ENCODE assay signal across 18 cellular contexts in the genomic region with DNA sequence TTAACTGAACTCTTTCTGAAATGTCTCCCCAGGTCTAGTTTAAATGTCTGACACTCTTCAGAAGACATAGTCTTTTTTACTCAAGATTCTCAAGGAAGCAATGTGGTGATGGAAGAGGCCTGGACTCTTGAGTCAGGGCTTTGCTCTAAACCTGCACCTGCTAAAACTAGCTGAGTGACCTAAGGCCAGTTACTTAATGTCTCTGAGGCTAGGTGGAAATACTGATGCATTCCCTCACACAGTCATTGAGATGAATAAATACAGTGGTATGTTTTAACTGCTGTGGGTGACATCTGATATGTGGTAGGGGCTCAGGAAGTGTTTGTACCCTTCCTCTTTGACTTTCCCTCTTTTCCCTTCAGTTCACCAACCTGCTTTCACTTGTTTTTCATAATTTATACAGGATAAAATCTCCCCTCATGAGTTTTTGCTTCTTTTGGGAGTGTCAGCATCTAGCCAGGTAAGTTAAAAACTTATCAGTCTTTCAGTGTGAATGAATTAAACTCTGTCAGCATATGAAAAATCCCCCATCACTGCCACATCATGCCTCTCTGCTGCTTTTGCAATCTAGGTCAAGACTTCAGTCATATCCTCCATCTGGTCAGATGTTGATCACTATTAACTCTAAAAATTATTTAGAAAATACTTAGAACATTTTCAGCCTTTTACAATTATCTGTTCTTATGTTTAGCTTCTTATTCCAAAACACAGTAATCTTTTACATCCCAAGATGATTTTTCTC.
DNase-seq lines count a peak whose midpoint lies in the region; ATAC-seq and TF ChIP-seq lines count a peak whose summit lies in the region.
"Had no signal": no experiment of that assay in that cellular context is flagged by ENCODE, and none has a peak within 500 bp of the region (broad histone marks: within the 10 kb centered on the region; RNA-seq: fewer than 3 reads in every experiment).

No MANE protein-coding gene starts in this region.

- no peak overlapping the region for H3K4me2 ChIP-seq in smooth muscle cell

- H3K4me1 ChIP-seq in smooth muscle cell (ENCODE audit: low read depth) (no peaks in the 10 kb centered on the region), testis (no peaks in the 10 kb centered on the region)
- H3K4me1 ChIP-seq: HAP-1 had no signal

- peak overlapping the region; percentile 8 for H3K27ac Mint-ChIP-seq in activated CD4-positive, alpha-beta T cell treated with anti-CD3 and anti-CD28 coated beads for 36 hours
- H3K27ac Mint-ChIP-seq in activated T-helper 17 cell treated with anti-CD3 and anti-CD28 coated beads, Interleukin-2, amount 50 U/mL, for 72 hours = peak overlapping the region; percentile 76

- H3F3A ChIP-seq in smooth muscle cell (ENCODE audit: low read depth) = no peaks in the 10 kb centered on the region

- POLR2A ChIA-PET in activated CD4-positive, alpha-beta T cell treated with anti-CD3 and anti-CD28 coated beads for 36 hours (lab: Charles Lee) = interaction anchor here (1.2 kb wide), 1 partner anchor 11 kb away, joined by 3 read pairs; no protein-coding TSS in a partner anchor

- DNase-seq in activated CD4-positive, alpha-beta T cell treated with anti-CD3 and anti-CD28 coated beads for 36 hours = no peak
- DNase-seq in activated CD4-positive, alpha-beta T cell treated with anti-CD3 and anti-CD28 coated beads for 48 hours = no peak
- peak; percentile 33 for DNase-seq in Daoy (ENCODE audit: low read depth)
- no peak for DNase-seq in smooth muscle cell (lab: John Stamatoyannopoulos, UW; ENCODE audit: unreplicated experiment)
- no peak for DNase-seq in left ventricle myocardium superior
- no peak for DNase-seq in COLO668 (lab: John Stamatoyannopoulos, UW; ENCODE audit: unreplicated experiment)
- no peak for DNase-seq in testis
- DNase-seq: 8988T; CD4-positive, alpha-beta memory T cell; DMS79; NCI-H187; NCI-H446; NCI-H69; NK-92 treated with Interleukin-12 subunit alpha and Interleukin-12 subunit beta, amount 100 ng/mL, for 24 hours; OCI-M1 had no signal

- H3K36me3 ChIP-seq in smooth muscle cell (ENCODE audit: low read depth) = no peaks in the 10 kb centered on the region
- H3K36me3 ChIP-seq in testis (ENCODE audit: low read depth, missing control alignments) = no peaks in the 10 kb centered on the region
- H3K36me3 ChIP-seq: HAP-1 had no signal

- no peaks in the 10 kb centered on the region for H3K9me3 Mint-ChIP-seq in activated CD4-positive, alpha-beta T cell treated with anti-CD3 and anti-CD28 coated beads for 36 hours (ENCODE audit: low read depth)
- peaks cover 9% of the 10 kb centered on the region for H3K9me3 Mint-ChIP-seq in activated T-helper 17 cell treated with anti-CD3 and anti-CD28 coated beads, Interleukin-2, amount 50 U/mL, for 72 hours

- CTCF ChIA-PET in activated CD4-positive, alpha-beta T cell treated with anti-CD3 and anti-CD28 coated beads for 36 hours (lab: Charles Lee) = interaction anchor here (0.5 to 5.7 kb wide), 5 partner anchors 10 to 1149 kb away, joined by 3 to 35 read pairs (median 3); no protein-coding TSS in a partner anchor

- no peak overlapping the region for H3K4me3 ChIP-seq in smooth muscle cell
- no peak overlapping the region for H3K4me3 ChIP-seq in testis
- H3K4me3 ChIP-seq: HAP-1 had no signal

- no peaks in the 10 kb centered on the region for H3K36me3 Mint-ChIP-seq in activated CD4-positive, alpha-beta T cell treated with anti-CD3 and anti-CD28 coated beads for 36 hours (ENCODE audit: low read depth)
- H3K36me3 Mint-ChIP-seq in activated T-helper 17 cell treated with anti-CD3 and anti-CD28 coated beads, Interleukin-2, amount 50 U/mL, for 72 hours (ENCODE audit: low read depth) = no peaks in the 10 kb centered on the region
- H3K36me3 Mint-ChIP-seq: CD4-positive, alpha-beta memory T cell had no signal

- TF ChIP-seq POLR2A in testis (IDR thresholded peaks at IDR 0.05) = no peak

- no peak overlapping the region for H2AFZ ChIP-seq in smooth muscle cell (ENCODE audit: low read depth)

- H3K79me2 ChIP-seq in smooth muscle cell (ENCODE audit: low read depth) = no peaks in the 10 kb centered on the region

- no peak overlapping the region for H3K4me3 Mint-ChIP-seq in activated CD4-positive, alpha-beta T cell treated with anti-CD3 and anti-CD28 coated beads for 36 hours
- peak overlapping the region; percentile 29 for H3K4me3 Mint-ChIP-seq in activated T-helper 17 cell treated with anti-CD3 and anti-CD28 coated beads, Interleukin-2, amount 50 U/mL, for 72 hours
- H3K4me3 Mint-ChIP-seq: CD4-positive, alpha-beta memory T cell had no signal

- no peaks in the 10 kb centered on the region for H4K20me1 ChIP-seq in smooth muscle cell (ENCODE audit: low read depth)

- no peak for TF ChIP-seq CTCF in smooth muscle cell (IDR thresholded peaks at IDR 0.05; ENCODE audit: borderline replicate concordance, insufficient read depth, poor library complexity, severe bottlenecking)
- TF ChIP-seq CTCF in testis (IDR thresholded peaks at IDR 0.05) = no peak

- H3K27ac ChIP-seq in smooth muscle cell (ENCODE audit: low read depth) (peak overlapping the region; percentile 18), testis (no peak overlapping the region)
- H3K27ac ChIP-seq: RWPE1 had no signal

- intact Hi-C loops in activated CD4-positive, alpha-beta T cell treated with anti-CD3 and anti-CD28 coated beads for 36 hours (cut with DNase I, micrococcal nuclease) = no loop called here
- intact Hi-C loops in left ventricle myocardium superior (cut with micrococcal nuclease) (no loop called here), testis (cut with DNase I; ENCODE audit: low total_unique reads) (no loop called here)

- ATAC-seq in activated CD4-positive, alpha-beta T cell treated with anti-CD3 and anti-CD28 coated beads for 36 hours = peak; percentile 58
- ATAC-seq in activated T-helper 17 cell treated with anti-CD3 and anti-CD28 coated beads, Interleukin-2, amount 50 U/mL, for 72 hours (replicated peaks) = peak; percentile 79
- ATAC-seq in left ventricle myocardium superior = no peak

- H3K9me3 ChIP-seq in smooth muscle cell (replicated peaks; ENCODE audit: low read depth) (no peaks in the 10 kb centered on the region), testis (no peaks in the 10 kb centered on the region)
- H3K9me3 ChIP-seq: HAP-1 had no signal

- H3K4me1 Mint-ChIP-seq in activated CD4-positive, alpha-beta T cell treated with anti-CD3 and anti-CD28 coated beads for 36 hours = peaks cover 15% of the 10 kb centered on the region
- peaks cover 40% of the 10 kb centered on the region for H3K4me1 Mint-ChIP-seq in activated T-helper 17 cell treated with anti-CD3 and anti-CD28 coated beads, Interleukin-2, amount 50 U/mL, for 72 hours

- H3K9ac ChIP-seq in smooth muscle cell (ENCODE audit: low read depth) = no peak overlapping the region

- no peaks in the 10 kb centered on the region for H3K27me3 ChIP-seq in smooth muscle cell (ENCODE audit: low read depth)
- H3K27me3 ChIP-seq in testis = no peaks in the 10 kb centered on the region

- peaks cover 7% of the 10 kb centered on the region for H3K27me3 Mint-ChIP-seq in activated CD4-positive, alpha-beta T cell treated with anti-CD3 and anti-CD28 coated beads for 36 hours
- H3K27me3 Mint-ChIP-seq in activated T-helper 17 cell treated with anti-CD3 and anti-CD28 coated beads, Interleukin-2, amount 50 U/mL, for 72 hours = no peaks in the 10 kb centered on the region
